ENCODE assay signal across 8 cellular contexts in the genomic region with DNA sequence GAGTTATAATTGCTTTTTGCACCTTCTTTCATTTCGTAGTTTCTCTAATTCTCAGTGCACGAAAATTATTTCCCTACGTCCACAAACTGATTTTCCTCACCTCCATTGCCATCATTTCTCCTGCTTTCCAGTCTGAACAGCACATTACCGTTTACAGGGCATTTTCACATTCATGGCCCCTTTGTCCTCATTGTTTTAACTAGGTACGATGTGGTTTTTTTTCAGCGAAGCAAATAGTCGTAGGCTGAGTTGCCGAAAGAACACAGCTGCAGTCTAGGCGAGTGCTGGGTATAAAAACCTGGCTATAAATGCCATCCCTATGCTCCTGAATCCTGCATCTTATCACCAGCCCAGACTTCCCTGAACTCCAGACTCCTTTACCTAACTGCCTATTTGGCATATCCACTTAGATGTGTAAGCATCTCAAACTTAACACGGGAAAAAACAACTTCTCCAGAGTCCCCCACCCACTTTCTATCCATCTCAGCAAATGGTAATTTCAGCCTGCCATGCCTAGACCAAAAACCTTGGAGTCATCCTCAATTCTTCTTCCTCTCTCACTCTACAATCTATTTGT. TPM values are rescaled to one million over a fixed set of nuclear protein-coding genes. Genes with fewer than 3 reads are reported as not detected.
DNase-seq lines count a peak whose midpoint lies in the region; ATAC-seq and TF ChIP-seq lines count a peak whose summit lies in the region.

No MANE protein-coding gene starts in this region.

- no peak for TF ChIP-seq POLR2A in NB4 (IDR thresholded peaks at IDR 0.05; ENCODE audit: extremely low read depth, insufficient read length)

- peak overlapping the region; percentile 70 to 98 (median 88) for H3K27ac Mint-ChIP-seq in naive thymus-derived CD8-positive, alpha-beta T cell

- no peaks in the 10 kb centered on the region for H3K9me3 Mint-ChIP-seq in naive thymus-derived CD8-positive, alpha-beta T cell

- DNase-seq in NB4 (ENCODE audit: low read depth) (peak; percentile 16), dorsolateral prefrontal cortex (no peak)
- DNase-seq in naive thymus-derived CD8-positive, alpha-beta T cell = peak in 2 of 10 donors; percentile 19 to 20
- DNase-seq in stimulated activated CD8-positive, alpha-beta memory T cell treated with anti-CD3 and anti-CD28 coated beads, Interleukin-4, amount 100 ng/mL, for 48 hours = no peak

- peak overlapping the region; percentile 71 to 97 (median 93) for H3K4me3 Mint-ChIP-seq in naive thymus-derived CD8-positive, alpha-beta T cell

- POLR2A ChIA-PET in naive thymus-derived CD8-positive, alpha-beta T cell (lab: Charles Lee) = interaction anchor here (0.8 to 1.4 kb wide), 4 partner anchors 9 to 525 kb away, joined by 3 to 5 read pairs (median 4); partner anchors contain the start of genes BUB1B and PLCB2

- H3K36me3 Mint-ChIP-seq in naive thymus-derived CD8-positive, alpha-beta T cell = peaks cover 0 to 3% (median 0%) of the 10 kb centered on the region in 3 donors

- H3K4me1 Mint-ChIP-seq in naive thymus-derived CD8-positive, alpha-beta T cell = peaks cover 16 to 49% (median 48%) of the 10 kb centered on the region in 4 donors

- H3K4me3 ChIP-seq in NB4 (ENCODE audit: low read depth, low read length) (peak overlapping the region; percentile 95), dorsolateral prefrontal cortex (peak overlapping the region; percentile 59 to 95 (median 81))

- TF ChIP-seq CTCF in C4-2B (conservative IDR thresholded peaks at IDR 0.05) (no peak), NB4 (IDR thresholded peaks at IDR 0.05; ENCODE audit: low read depth, low read length) (no peak), dorsolateral prefrontal cortex (IDR thresholded peaks at IDR 0.05 in 54 of 56, conservative IDR thresholded peaks at IDR 0.05 in 2 of 56; ENCODE audit: low read depth in 1 of 56, partially characterized antibody in 56 of 56) (no peak)

- no peaks in the 10 kb centered on the region for H3K27me3 ChIP-seq in dorsolateral prefrontal cortex

- H3K27me3 Mint-ChIP-seq in naive thymus-derived CD8-positive, alpha-beta T cell = no peaks in the 10 kb centered on the region

- H3K27ac ChIP-seq in C4-2B (peak overlapping the region; percentile 58), dorsolateral prefrontal cortex (peak overlapping the region in 56 of 59 donors; percentile 3 to 94 (median 85))

- ATAC-seq in naive thymus-derived CD8-positive, alpha-beta T cell = no peak
- ATAC-seq in HG03039 (IDR thresholded peaks at IDR 0.05; ENCODE audit: unreplicated experiment) (no peak), GM18519 (IDR thresholded peaks at IDR 0.05; ENCODE audit: low FRiP score, unreplicated experiment) (no peak), HG03045 (IDR thresholded peaks at IDR 0.05; ENCODE audit: unreplicated experiment) (no peak)

- intact Hi-C loops in dorsolateral prefrontal cortex (cut with DNase I) = loop anchor here (5.0 to 10.0 kb wide), 4 partner anchors 139 to 491 kb away; partner anchors contain the start of gene GPR176 (in 1 of the 2)

RNA-seq across cellular contexts. Expression of gene FSIP1, which starts 0.7 kb away (rescaled TPM):
- total RNA-seq in dorsolateral prefrontal cortex = 10 to 100 TPM in 34 of 120 experiments, 1 to 10 TPM in 86; 3.4 to 15.4 (median 8.8) TPM
- under 1 TPM; 0.30 to 0.55 TPM for total RNA-seq in naive thymus-derived CD8-positive, alpha-beta T cell
- polyA plus RNA-seq in naive thymus-derived CD8-positive, alpha-beta T cell = under 1 TPM in 2 of 3 donors, not detected in 1; 0.44 to 0.85 TPM
